Comparison of ENCODE assay signal across 1 cellular context in the genomic region with DNA sequence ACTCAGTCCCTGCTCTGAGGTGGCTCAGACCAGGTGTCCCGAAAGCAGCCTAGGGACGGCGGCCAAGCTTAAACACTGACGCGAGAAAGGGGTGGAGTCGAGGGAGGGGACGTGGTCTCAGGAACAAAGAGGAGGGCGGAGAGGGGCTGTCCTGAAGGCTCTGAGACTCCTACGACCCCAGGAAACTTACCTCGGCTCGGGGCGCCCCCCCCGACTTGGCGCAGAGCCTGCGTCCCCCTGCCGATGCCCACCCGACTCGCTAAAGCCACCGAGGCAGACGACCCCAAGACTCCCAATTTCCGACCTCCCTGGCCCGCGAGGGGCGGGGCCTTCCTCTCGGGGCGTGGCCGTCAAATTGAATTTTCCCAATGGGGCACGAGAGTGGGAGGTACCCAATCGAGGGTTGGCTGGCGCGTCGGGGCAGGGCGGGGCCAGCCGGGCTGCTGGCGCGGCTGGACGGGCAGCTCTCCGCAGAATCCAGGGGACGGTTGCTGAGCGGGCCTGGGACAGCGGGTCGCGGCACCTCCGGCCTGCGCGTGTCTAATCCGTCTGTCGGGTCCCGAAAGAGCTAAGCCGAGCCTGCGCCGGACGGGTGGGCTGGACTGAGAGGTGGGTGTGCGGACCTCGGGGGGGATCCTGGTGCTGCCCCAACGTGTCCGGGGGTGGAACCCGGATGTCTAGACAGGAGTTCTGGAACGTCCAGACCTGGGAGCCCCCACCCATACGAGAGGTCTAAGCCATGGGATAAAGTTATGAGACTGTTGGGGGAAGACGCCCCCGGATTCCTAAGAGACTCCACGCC.
A peak's percentile ranks its signal among the peaks of the same experiment; 100 is the strongest.
TF ChIP-seq lines count a peak whose summit lies in the region.

A gene (plus strand): TSS at position 471 of the 802 bp plus-strand sequence. CDS start 1,941 bp downstream, outside the sequence.

TF ChIP-seq in K562, 482 proteins besides CTCF, POLR2A, EP300 and RAD21 (continued from another document and continues in another):
- TF ChIP-seq SAFB2 (IDR thresholded peaks at IDR 0.05; ENCODE audit: borderline replicate concordance, low read depth, low read length, severe bottlenecking) (no peak), EGR1 (conservative IDR thresholded peaks at IDR 0.05) (peak; percentile 72), BDP1 (IDR thresholded peaks at IDR 0.05; ENCODE audit: insufficient read depth, insufficient read length) (no peak), RBFOX2 (IDR thresholded peaks at IDR 0.05; ENCODE audit: low read depth, low read length) (peak; percentile 90), WHSC1 (IDR thresholded peaks at IDR 0.05; ENCODE audit: low read length) (no peak), KAT7 (CRISPR knock-in tag; IDR thresholded peaks at IDR 0.05; ENCODE audit: borderline replicate concordance) (no peak), SPI1 (IDR thresholded peaks at IDR 0.05; ENCODE audit: borderline replicate concordance, low read depth, low read length) (no peak), SRSF3 (IDR thresholded peaks at IDR 0.05; ENCODE audit: insufficient read depth, low read length) (no peak), ZNF282 (CRISPR knock-in tag; IDR thresholded peaks at IDR 0.05) (no peak), MTA1 (IDR thresholded peaks at IDR 0.05; ENCODE audit: borderline replicate concordance) (no peak), LARP7 (IDR thresholded peaks at IDR 0.05) (no peak), POLR3G (IDR thresholded peaks at IDR 0.05; ENCODE audit: extremely low read depth, insufficient read length, insufficient replicate concordance) (no peak), DIDO1 (tag; IDR thresholded peaks at IDR 0.05; ENCODE audit: low read depth) (no peak), ZNF778 (CRISPR knock-in tag; IDR thresholded peaks at IDR 0.05) (no peak), BHLHE40 (IDR thresholded peaks at IDR 0.05; ENCODE audit: low read length) (peak; percentile 92), YBX1 (IDR thresholded peaks at IDR 0.05) (no peak), ZNF586 (CRISPR knock-in tag; conservative IDR thresholded peaks at IDR 0.05) (0 out of 2 replicates have a peak, but pooled peaks have one; percentile 31), FOXJ2 (tag; IDR thresholded peaks at IDR 0.05) (no peak), NFIC (IDR thresholded peaks at IDR 0.05) (no peak), TCF7 (IDR thresholded peaks at IDR 0.05; ENCODE audit: borderline replicate concordance) (no peak), CXXC5 (CRISPR knock-in tag; IDR thresholded peaks at IDR 0.05) (peak; percentile 19; the same call in 1 of the 2 replicates), TOE1 (IDR thresholded peaks at IDR 0.05; ENCODE audit: borderline replicate concordance) (no peak), TOE1 (CRISPR knock-in tag; IDR thresholded peaks at IDR 0.05; ENCODE audit: borderline replicate concordance, low read depth) (no peak), ATF7 (IDR thresholded peaks at IDR 0.05) (0 out of 2 replicates have a peak, but pooled peaks have one; percentile 42), ARID1B (IDR thresholded peaks at IDR 0.05) (no peak), ZNF76 (CRISPR knock-in tag; IDR thresholded peaks at IDR 0.05; ENCODE audit: borderline replicate concordance) (no peak), MCM3 (IDR thresholded peaks at IDR 0.05) (no peak), ZNF384 (IDR thresholded peaks at IDR 0.05; ENCODE audit: low read depth, low read length) (no peak), HDAC2 (IDR thresholded peaks at IDR 0.05) (no peak), SMAD4 (CRISPR knock-in tag; conservative IDR thresholded peaks at IDR 0.05) (peak; percentile 53), ETV6 (IDR thresholded peaks at IDR 0.05; ENCODE audit: borderline replicate concordance in 1 of 2, low read depth in 2 of 2, low read length in 1 of 2) (no peak), ETV6 (CRISPR knock-in tag; IDR thresholded peaks at IDR 0.05; ENCODE audit: borderline replicate concordance) (no peak), TBP (optimal IDR thresholded peaks at IDR 0.05; ENCODE audit: low read depth, low read length) (peak; percentile 71)
- TF ChIP-seq, protein P1, sequence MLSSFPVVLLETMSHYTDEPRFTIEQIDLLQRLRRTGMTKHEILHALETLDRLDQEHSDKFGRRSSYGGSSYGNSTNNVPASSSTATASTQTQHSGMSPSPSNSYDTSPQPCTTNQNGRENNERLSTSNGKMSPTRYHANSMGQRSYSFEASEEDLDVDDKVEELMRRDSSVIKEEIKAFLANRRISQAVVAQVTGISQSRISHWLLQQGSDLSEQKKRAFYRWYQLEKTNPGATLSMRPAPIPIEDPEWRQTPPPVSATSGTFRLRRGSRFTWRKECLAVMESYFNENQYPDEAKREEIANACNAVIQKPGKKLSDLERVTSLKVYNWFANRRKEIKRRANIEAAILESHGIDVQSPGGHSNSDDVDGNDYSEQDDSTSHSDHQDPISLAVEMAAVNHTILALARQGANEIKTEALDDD (IDR thresholded peaks at IDR 0.05) = no peak
- TF ChIP-seq, protein P2, sequence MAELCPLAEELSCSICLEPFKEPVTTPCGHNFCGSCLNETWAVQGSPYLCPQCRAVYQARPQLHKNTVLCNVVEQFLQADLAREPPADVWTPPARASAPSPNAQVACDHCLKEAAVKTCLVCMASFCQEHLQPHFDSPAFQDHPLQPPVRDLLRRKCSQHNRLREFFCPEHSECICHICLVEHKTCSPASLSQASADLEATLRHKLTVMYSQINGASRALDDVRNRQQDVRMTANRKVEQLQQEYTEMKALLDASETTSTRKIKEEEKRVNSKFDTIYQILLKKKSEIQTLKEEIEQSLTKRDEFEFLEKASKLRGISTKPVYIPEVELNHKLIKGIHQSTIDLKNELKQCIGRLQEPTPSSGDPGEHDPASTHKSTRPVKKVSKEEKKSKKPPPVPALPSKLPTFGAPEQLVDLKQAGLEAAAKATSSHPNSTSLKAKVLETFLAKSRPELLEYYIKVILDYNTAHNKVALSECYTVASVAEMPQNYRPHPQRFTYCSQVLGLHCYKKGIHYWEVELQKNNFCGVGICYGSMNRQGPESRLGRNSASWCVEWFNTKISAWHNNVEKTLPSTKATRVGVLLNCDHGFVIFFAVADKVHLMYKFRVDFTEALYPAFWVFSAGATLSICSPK (IDR thresholded peaks at IDR 0.05; ENCODE audit: borderline replicate concordance) = no peak
- TF ChIP-seq, protein P3, sequence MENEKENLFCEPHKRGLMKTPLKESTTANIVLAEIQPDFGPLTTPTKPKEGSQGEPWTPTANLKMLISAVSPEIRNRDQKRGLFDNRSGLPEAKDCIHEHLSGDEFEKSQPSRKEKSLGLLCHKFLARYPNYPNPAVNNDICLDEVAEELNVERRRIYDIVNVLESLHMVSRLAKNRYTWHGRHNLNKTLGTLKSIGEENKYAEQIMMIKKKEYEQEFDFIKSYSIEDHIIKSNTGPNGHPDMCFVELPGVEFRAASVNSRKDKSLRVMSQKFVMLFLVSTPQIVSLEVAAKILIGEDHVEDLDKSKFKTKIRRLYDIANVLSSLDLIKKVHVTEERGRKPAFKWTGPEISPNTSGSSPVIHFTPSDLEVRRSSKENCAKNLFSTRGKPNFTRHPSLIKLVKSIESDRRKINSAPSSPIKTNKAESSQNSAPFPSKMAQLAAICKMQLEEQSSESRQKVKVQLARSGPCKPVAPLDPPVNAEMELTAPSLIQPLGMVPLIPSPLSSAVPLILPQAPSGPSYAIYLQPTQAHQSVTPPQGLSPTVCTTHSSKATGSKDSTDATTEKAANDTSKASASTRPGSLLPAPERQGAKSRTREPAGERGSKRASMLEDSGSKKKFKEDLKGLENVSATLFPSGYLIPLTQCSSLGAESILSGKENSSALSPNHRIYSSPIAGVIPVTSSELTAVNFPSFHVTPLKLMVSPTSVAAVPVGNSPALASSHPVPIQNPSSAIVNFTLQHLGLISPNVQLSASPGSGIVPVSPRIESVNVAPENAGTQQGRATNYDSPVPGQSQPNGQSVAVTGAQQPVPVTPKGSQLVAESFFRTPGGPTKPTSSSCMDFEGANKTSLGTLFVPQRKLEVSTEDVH (IDR thresholded peaks at IDR 0.05; ENCODE audit: low read depth, partially characterized antibody) = no peak
- TF ChIP-seq, protein P4, sequence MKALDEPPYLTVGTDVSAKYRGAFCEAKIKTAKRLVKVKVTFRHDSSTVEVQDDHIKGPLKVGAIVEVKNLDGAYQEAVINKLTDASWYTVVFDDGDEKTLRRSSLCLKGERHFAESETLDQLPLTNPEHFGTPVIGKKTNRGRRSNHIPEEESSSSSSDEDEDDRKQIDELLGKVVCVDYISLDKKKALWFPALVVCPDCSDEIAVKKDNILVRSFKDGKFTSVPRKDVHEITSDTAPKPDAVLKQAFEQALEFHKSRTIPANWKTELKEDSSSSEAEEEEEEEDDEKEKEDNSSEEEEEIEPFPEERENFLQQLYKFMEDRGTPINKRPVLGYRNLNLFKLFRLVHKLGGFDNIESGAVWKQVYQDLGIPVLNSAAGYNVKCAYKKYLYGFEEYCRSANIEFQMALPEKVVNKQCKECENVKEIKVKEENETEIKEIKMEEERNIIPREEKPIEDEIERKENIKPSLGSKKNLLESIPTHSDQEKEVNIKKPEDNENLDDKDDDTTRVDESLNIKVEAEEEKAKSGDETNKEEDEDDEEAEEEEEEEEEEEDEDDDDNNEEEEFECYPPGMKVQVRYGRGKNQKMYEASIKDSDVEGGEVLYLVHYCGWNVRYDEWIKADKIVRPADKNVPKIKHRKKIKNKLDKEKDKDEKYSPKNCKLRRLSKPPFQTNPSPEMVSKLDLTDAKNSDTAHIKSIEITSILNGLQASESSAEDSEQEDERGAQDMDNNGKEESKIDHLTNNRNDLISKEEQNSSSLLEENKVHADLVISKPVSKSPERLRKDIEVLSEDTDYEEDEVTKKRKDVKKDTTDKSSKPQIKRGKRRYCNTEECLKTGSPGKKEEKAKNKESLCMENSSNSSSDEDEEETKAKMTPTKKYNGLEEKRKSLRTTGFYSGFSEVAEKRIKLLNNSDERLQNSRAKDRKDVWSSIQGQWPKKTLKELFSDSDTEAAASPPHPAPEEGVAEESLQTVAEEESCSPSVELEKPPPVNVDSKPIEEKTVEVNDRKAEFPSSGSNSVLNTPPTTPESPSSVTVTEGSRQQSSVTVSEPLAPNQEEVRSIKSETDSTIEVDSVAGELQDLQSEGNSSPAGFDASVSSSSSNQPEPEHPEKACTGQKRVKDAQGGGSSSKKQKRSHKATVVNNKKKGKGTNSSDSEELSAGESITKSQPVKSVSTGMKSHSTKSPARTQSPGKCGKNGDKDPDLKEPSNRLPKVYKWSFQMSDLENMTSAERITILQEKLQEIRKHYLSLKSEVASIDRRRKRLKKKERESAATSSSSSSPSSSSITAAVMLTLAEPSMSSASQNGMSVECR (CRISPR knock-in tag; IDR thresholded peaks at IDR 0.05) = no peak
- TF ChIP-seq, protein P5, sequence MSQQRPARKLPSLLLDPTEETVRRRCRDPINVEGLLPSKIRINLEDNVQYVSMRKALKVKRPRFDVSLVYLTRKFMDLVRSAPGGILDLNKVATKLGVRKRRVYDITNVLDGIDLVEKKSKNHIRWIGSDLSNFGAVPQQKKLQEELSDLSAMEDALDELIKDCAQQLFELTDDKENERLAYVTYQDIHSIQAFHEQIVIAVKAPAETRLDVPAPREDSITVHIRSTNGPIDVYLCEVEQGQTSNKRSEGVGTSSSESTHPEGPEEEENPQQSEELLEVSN (IDR thresholded peaks at IDR 0.05; ENCODE audit: borderline replicate concordance in 1 of 2, extremely low read depth in 1 of 2, insufficient read depth in 1 of 2, insufficient read length in 1 of 2, low read depth in 1 of 2, low read length in 1 of 2, poor library complexity in 1 of 2, severe bottlenecking in 1 of 2) = no peak
- TF ChIP-seq, protein P6, sequence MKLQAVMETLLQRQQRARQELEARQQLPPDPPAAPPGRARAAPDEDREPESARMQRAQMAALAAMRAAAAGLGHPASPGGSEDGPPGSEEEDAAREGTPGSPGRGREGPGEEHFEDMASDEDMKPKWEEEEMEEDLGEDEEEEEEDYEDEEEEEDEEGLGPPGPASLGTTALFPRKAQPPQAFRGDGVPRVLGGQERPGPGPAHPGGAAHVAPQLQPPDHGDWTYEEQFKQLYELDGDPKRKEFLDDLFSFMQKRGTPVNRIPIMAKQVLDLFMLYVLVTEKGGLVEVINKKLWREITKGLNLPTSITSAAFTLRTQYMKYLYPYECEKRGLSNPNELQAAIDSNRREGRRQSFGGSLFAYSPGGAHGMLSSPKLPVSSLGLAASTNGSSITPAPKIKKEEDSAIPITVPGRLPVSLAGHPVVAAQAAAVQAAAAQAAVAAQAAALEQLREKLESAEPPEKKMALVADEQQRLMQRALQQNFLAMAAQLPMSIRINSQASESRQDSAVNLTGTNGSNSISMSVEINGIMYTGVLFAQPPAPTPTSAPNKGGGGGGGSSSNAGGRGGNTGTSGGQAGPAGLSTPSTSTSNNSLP (IDR thresholded peaks at IDR 0.05; ENCODE audit: borderline replicate concordance, low read depth, low read length) = no peak
- TF ChIP-seq, protein P7, sequence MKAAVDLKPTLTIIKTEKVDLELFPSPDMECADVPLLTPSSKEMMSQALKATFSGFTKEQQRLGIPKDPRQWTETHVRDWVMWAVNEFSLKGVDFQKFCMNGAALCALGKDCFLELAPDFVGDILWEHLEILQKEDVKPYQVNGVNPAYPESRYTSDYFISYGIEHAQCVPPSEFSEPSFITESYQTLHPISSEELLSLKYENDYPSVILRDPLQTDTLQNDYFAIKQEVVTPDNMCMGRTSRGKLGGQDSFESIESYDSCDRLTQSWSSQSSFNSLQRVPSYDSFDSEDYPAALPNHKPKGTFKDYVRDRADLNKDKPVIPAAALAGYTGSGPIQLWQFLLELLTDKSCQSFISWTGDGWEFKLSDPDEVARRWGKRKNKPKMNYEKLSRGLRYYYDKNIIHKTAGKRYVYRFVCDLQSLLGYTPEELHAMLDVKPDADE (conservative IDR thresholded peaks at IDR 0.05; ENCODE audit: control insufficient read depth, low read depth, low read length) = no peak
- TF ChIP-seq, protein P8, sequence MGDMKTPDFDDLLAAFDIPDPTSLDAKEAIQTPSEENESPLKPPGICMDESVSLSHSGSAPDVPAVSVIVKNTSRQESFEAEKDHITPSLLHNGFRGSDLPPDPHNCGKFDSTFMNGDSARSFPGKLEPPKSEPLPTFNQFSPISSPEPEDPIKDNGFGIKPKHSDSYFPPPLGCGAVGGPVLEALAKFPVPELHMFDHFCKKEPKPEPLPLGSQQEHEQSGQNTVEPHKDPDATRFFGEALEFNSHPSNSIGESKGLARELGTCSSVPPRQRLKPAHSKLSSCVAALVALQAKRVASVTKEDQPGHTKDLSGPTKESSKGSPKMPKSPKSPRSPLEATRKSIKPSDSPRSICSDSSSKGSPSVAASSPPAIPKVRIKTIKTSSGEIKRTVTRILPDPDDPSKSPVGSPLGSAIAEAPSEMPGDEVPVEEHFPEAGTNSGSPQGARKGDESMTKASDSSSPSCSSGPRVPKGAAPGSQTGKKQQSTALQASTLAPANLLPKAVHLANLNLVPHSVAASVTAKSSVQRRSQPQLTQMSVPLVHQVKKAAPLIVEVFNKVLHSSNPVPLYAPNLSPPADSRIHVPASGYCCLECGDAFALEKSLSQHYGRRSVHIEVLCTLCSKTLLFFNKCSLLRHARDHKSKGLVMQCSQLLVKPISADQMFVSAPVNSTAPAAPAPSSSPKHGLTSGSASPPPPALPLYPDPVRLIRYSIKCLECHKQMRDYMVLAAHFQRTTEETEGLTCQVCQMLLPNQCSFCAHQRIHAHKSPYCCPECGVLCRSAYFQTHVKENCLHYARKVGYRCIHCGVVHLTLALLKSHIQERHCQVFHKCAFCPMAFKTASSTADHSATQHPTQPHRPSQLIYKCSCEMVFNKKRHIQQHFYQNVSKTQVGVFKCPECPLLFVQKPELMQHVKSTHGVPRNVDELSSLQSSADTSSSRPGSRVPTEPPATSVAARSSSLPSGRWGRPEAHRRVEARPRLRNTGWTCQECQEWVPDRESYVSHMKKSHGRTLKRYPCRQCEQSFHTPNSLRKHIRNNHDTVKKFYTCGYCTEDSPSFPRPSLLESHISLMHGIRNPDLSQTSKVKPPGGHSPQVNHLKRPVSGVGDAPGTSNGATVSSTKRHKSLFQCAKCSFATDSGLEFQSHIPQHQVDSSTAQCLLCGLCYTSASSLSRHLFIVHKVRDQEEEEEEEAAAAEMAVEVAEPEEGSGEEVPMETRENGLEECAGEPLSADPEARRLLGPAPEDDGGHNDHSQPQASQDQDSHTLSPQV (IDR thresholded peaks at IDR 0.05) = no peak
- TF ChIP-seq, protein P9, sequence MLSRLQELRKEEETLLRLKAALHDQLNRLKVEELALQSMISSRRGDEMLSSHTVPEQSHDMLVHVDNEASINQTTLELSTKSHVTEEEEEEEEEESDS (CRISPR knock-in tag; IDR thresholded peaks at IDR 0.05) = no peak
